Comparison of ENCODE assay signal across 16 cellular contexts in genomic region chr17:78293896-78294295, GRCh38.
A peak's percentile ranks its signal among the peaks of the same experiment; 100 is the strongest.
DNase-seq lines count a peak whose midpoint lies in the region; ATAC-seq, FAIRE-seq and TF ChIP-seq lines count a peak whose summit lies in the region.
"Had no signal": no experiment of that assay in that cellular context is flagged by ENCODE, and none has a peak within 500 bp of the region (broad histone marks: within the 10 kb centered on the region; RNA-seq: fewer than 3 reads in every experiment).

No MANE protein-coding gene starts in this region.

- TF ChIP-seq RAD21 in K562 (CRISPR knock-in tag; conservative IDR thresholded peaks at IDR 0.05 in 1 of 2, IDR thresholded peaks at IDR 0.05 in 1 of 2): no peak

- H3K27ac ChIP-seq in K562 (ENCODE audit: extremely low read depth, low read depth, low read length) (no peak overlapping the region), left lung (no peak overlapping the region), upper lobe of right lung (no peak overlapping the region), testis (no peak overlapping the region)
- H3K27ac ChIP-seq: 22Rv1, GM23248, HL-60 had no signal

- no peak for TF ChIP-seq CTCF in K562 (IDR thresholded peaks at IDR 0.05 in 2 of 3, conservative IDR thresholded peaks at IDR 0.05 in 1 of 3; ENCODE audit: insufficient read depth in 2 of 3, low read depth in 1 of 3, low read length in 3 of 3)
- TF ChIP-seq CTCF in left lung (IDR thresholded peaks at IDR 0.05): no peak
- no peak for TF ChIP-seq CTCF in upper lobe of right lung (IDR thresholded peaks at IDR 0.05)
- no peak for TF ChIP-seq CTCF in testis (IDR thresholded peaks at IDR 0.05)

- H3K79me2 ChIP-seq in K562 (ENCODE audit: control insufficient read depth, insufficient read depth, low read length): no peaks in the 10 kb centered on the region

- H3K4me3 ChIP-seq in K562 (no peak overlapping the region), left lung (no peak overlapping the region), upper lobe of right lung (no peak overlapping the region), testis (no peak overlapping the region)
- H3K4me3 ChIP-seq: GM12878, GM23248 had no signal

- TF ChIP-seq POLR2A in K562 (conservative IDR thresholded peaks at IDR 0.05) (no peak), GM12892 (IDR thresholded peaks at IDR 0.05; ENCODE audit: low read depth, low read length) (no peak), testis (IDR thresholded peaks at IDR 0.05) (no peak)

- POLR2A ChIA-PET in K562 (lab: Yijun Ruan, JAX): no interaction called here

- peaks cover 2% of the 10 kb centered on the region for H3K9me1 ChIP-seq in K562 (ENCODE audit: control insufficient read depth, insufficient read depth, low read length)

- in situ Hi-C loops in K562 (cut with MboI): no loop called here

- intact Hi-C loops in Right ventricle myocardium inferior (cut with DNase I) (loop anchor here (5.0 kb wide), 1 partner anchor 48 kb away; no protein-coding TSS in a partner anchor), cardiac septum (cut with DNase I) (loop anchor here (5.0 kb wide), 1 partner anchor 48 kb away; no protein-coding TSS in a partner anchor), K562 (cut with micrococcal nuclease) (no loop called here), left lung (cut with DNase I) (no loop called here), upper lobe of right lung (cut with DNase I) (no loop called here), testis (cut with DNase I; ENCODE audit: low total_unique reads) (no loop called here)

- ATAC-seq in Right ventricle myocardium inferior (no peak), K562 (no peak), left lung (peak; percentile 35), upper lobe of right lung (peak; percentile 71)
- ATAC-seq: GM12878 had no signal

- no peaks in the 10 kb centered on the region for H3K27me3 ChIP-seq in K562 (ENCODE audit: control insufficient read depth in 2 of 2, insufficient read depth in 2 of 2, low read length in 2 of 2)
- no peaks in the 10 kb centered on the region for H3K27me3 ChIP-seq in left lung
- H3K27me3 ChIP-seq in upper lobe of right lung: no peaks in the 10 kb centered on the region
- no peaks in the 10 kb centered on the region for H3K27me3 ChIP-seq in testis

- no peak overlapping the region for H2AFZ ChIP-seq in K562 (ENCODE audit: low read depth, low read length)
- H2AFZ ChIP-seq: GM23248 had no signal

- H3K9me3 ChIP-seq in K562 (replicated peaks; ENCODE audit: control insufficient read depth, insufficient read depth, low read depth, low read length) (no peaks in the 10 kb centered on the region), left lung (no peaks in the 10 kb centered on the region), upper lobe of right lung (no peaks in the 10 kb centered on the region), testis (no peaks in the 10 kb centered on the region)
- H3K9me3 ChIP-seq: Caco-2 had no signal

- no peaks in the 10 kb centered on the region for H3K36me3 ChIP-seq in K562 (ENCODE audit: control insufficient read depth, insufficient read depth, low read length)
- no peaks in the 10 kb centered on the region for H3K36me3 ChIP-seq in left lung
- H3K36me3 ChIP-seq in upper lobe of right lung: no peaks in the 10 kb centered on the region
- H3K36me3 ChIP-seq in testis (ENCODE audit: low read depth, missing control alignments): no peaks in the 10 kb centered on the region

- no peak overlapping the region for H3K4me2 ChIP-seq in K562 (ENCODE audit: insufficient read depth, low read length)

- peaks cover 4 to 20% of the 10 kb centered on the region in 2 experiments; a peak in 4 of 5 replicates for H3K4me1 ChIP-seq in K562 (replicated peaks in 1 of 2; ENCODE audit: control insufficient read depth in 2 of 2, insufficient read depth in 2 of 2, low read length in 2 of 2)
- H3K4me1 ChIP-seq in left lung: peaks cover 0 to 31% of the 10 kb centered on the region in 2 donors
- H3K4me1 ChIP-seq in upper lobe of right lung: peaks cover 10% of the 10 kb centered on the region
- no peaks in the 10 kb centered on the region for H3K4me1 ChIP-seq in testis

- CTCF ChIA-PET in K562 (lab: Yijun Ruan, JAX; ENCODE audit: low intra/inter-chr PET ratio): no interaction called here

- no peaks in the 10 kb centered on the region for H4K20me1 ChIP-seq in K562 (replicated peaks; ENCODE audit: control insufficient read depth, insufficient read depth, low read length)

- no TSS peak for BruUV-seq in K562 (replicated peaks; lab: Mats Ljungman, UMichigan)

- no peak for TF ChIP-seq EP300 in K562 (IDR thresholded peaks at IDR 0.05; ENCODE audit: low read length)

- 74% methylated on average over 5 of the region's 6 CpGs for WGBS in K562 (ENCODE audit: insufficient coverage, low coverage, missing lambda C conversion rate)
- WGBS in testis, 2 donors: 92 to 93% methylated on average over 6 of the region's 6 CpGs

- H3K9ac ChIP-seq in K562 (ENCODE audit: insufficient read depth in 1 of 2, low read depth in 2 of 2, low read length in 2 of 2): no peak overlapping the region
- H3K9ac ChIP-seq: GM23248 had no signal

- FAIRE-seq in K562 (lab: Jason Lieb, UNC): no peak
- FAIRE-seq in GM12892 (lab: Jason Lieb, UNC): no peak
- FAIRE-seq: GM12878 had no signal

- peak; percentile 62 for DNase-seq in Right ventricle myocardium inferior (ENCODE audit: missing footprints)
- no peak for DNase-seq in cardiac septum (ENCODE audit: low spot score)
- DNase-seq in K562 (ENCODE audit: extremely low read depth in 1 of 4, low spot score in 3 of 4): no peak
- DNase-seq in left lung: peak in 1 of 2 donors; percentile 70
- DNase-seq in upper lobe of right lung: no peak
- no peak for DNase-seq in SHP77 (lab: John Stamatoyannopoulos, UW)
- no peak for DNase-seq in GM12892 (ENCODE audit: insufficient read length)
- DNase-seq in testis: no peak
- DNase-seq: Caco-2; CD8-positive, alpha-beta memory T cell; DMS53; GM23248; H7 had no signal

TF ChIP-seq in K562, 482 proteins besides CTCF, POLR2A, EP300 and RAD21:
- peak; percentile 97 for TF ChIP-seq ZNF41 (CRISPR knock-in tag; conservative IDR thresholded peaks at IDR 0.05)
- no peak for TF ChIP-seq ZNF124 (CRISPR knock-in tag; IDR thresholded peaks at IDR 0.05)

Comparison
In these comparisons a context has a peak if more than half of its experiments do, and no peak if none do; other contexts are left out.
1. ATAC-seq: peak in left lung (single experiment) and upper lobe of right lung (single experiment); none in Right ventricle myocardium inferior (single experiment) and K562 (single experiment).
2. intact Hi-C loops: an anchor here in Right ventricle myocardium inferior (5.0 kb wide) and cardiac septum (5.0 kb wide); none called in K562, left lung, upper lobe of right lung and testis.